Comparison of ENCODE assay signal across 26 cellular contexts in the genomic region with DNA sequence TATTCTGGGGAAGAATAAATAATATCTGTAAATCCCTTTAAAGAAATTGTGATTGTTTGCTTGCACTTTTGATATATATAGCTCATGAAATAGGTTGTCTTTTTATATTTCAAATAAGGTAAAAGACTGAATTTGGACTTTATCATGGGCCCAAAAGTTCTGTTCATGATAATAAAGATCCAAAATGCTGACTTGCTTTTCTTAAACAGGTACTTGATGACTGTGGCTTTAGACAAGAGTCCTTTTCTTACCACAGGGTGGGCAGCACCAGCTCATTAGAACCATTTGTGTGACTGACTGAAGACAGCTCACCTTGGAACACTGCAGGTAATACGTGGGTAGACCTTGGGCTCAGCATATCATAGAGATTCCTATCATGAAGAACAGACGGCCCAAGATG.
DNase-seq lines count a peak whose midpoint lies in the region; ATAC-seq, FAIRE-seq and TF ChIP-seq lines count a peak whose summit lies in the region.
"Had no signal": no experiment of that assay in that cellular context is flagged by ENCODE, and none has a peak within 500 bp of the region (broad histone marks: within the 10 kb centered on the region; RNA-seq: fewer than 3 reads in every experiment).

No MANE protein-coding gene starts in this region.

- no peaks in the 10 kb centered on the region for H3K9me1 ChIP-seq in IMR-90 (ENCODE audit: insufficient read depth, low read length)

- DNase-seq in HepG2 (ENCODE audit: low spot score) (no peak), right lobe of liver (no peak), IMR-90 (no peak), mesendoderm (no peak), H9 (no peak)
- DNase-seq in activated naive CD8-positive, alpha-beta T cell treated with anti-CD3 and anti-CD28 coated beads, Interleukin-2, amount 50 U/mL, for 24 hours = no peak
- DNase-seq: ACHN; BE2C; C1 segment of cervical spinal cord; CD4-positive, alpha-beta memory T cell; CD4-positive, CD25-positive, alpha-beta regulatory T cell; CD8-positive, alpha-beta memory T cell; COR-L47; DMS 273 treated with DMSO at 0.1 percent for 48 hours; DMS153; DMS53; DMS79; DND-41; EL; GDM1 had no signal

- intact Hi-C loops in HepG2 (cut with micrococcal nuclease; ENCODE audit: unreplicated experiment) (loop anchor here (10.0 kb wide), 1 partner anchor 373 kb away; no protein-coding TSS in a partner anchor), right lobe of liver (cut with DNase I) (loop anchor here in 1 of 2 donors (10.0 kb wide), 1 partner anchor 203 kb away; no protein-coding TSS in a partner anchor), IMR-90 (cut with micrococcal nuclease) (loop anchor here (10.0 kb wide), 1 partner anchor 373 kb away; no protein-coding TSS in a partner anchor)

- no peak overlapping the region for H3K9ac ChIP-seq in HepG2 (ENCODE audit: insufficient read depth, low read depth, low read length)
- H3K9ac ChIP-seq in IMR-90 (ENCODE audit: low read depth, low read length) = no peak overlapping the region
- no peak overlapping the region for H3K9ac ChIP-seq in mesendoderm (ENCODE audit: low read length)
- H3K9ac ChIP-seq in H9 (ENCODE audit: extremely low read depth, insufficient read length, low read length) = no peak overlapping the region
- H3K9ac ChIP-seq: BLaER1 had no signal

- H4K8ac ChIP-seq in IMR-90 (ENCODE audit: low read depth in 2 of 2, low read length in 2 of 2) (no peak overlapping the region), mesendoderm (ENCODE audit: low read depth, low read length) (no peak overlapping the region), H9 (replicated peaks; ENCODE audit: insufficient read length, low read depth, low read length) (no peak overlapping the region)

- TF ChIP-seq EP300 in HepG2 (IDR thresholded peaks at IDR 0.05; ENCODE audit: low read depth in 2 of 2, low read length in 2 of 2) (no peak), HepG2 (CRISPR knock-in tag; IDR thresholded peaks at IDR 0.05; ENCODE audit: borderline replicate concordance) (no peak)

- no peak overlapping the region for H2AK9ac ChIP-seq in IMR-90 (replicated peaks; ENCODE audit: low read depth, low read length, poor library complexity)

- TF ChIP-seq RAD21 in HepG2 (CRISPR knock-in tag; IDR thresholded peaks at IDR 0.05) (no peak), IMR-90 (IDR thresholded peaks at IDR 0.05; ENCODE audit: low read length) (no peak)

- H2AK5ac ChIP-seq in IMR-90 (ENCODE audit: low read depth, low read length) = no peak overlapping the region
- no peak overlapping the region for H2AK5ac ChIP-seq in mesendoderm (ENCODE audit: low read length)
- H2AK5ac ChIP-seq in H9 (ENCODE audit: insufficient read length, low read length) = no peak overlapping the region

- WGBS in HepG2 (ENCODE audit: low lambda C conversion rate) = 10% methylated on average over 1 of the region's 2 CpGs
- WGBS in right lobe of liver (ENCODE audit: insufficient coverage, low coverage, low lambda C conversion rate, missing lambda C conversion rate) = 56% methylated on average over 2 of the region's 2 CpGs
- no CpG with 5 or more reads among the region's 2 CpGs for WGBS in IMR-90 (ENCODE audit: extremely low coverage in 2 of 2, insufficient read length in 1 of 2), 2 experiments
- WGBS in mesendoderm (ENCODE audit: extremely low coverage, insufficient coverage, low lambda C conversion rate) = no CpG with 5 or more reads among the region's 2 CpGs
- WGBS in H9 (ENCODE audit: extremely low coverage, insufficient read length, low lambda C conversion rate) = no CpG with 5 or more reads among the region's 2 CpGs

- no peaks in the 10 kb centered on the region for H3K36me3 Mint-ChIP-seq in activated naive CD8-positive, alpha-beta T cell treated with anti-CD3 and anti-CD28 coated beads, Interleukin-2, amount 50 U/mL, for 24 hours (ENCODE audit: low read depth)
- H3K36me3 Mint-ChIP-seq in H9 (ENCODE audit: insufficient read depth in 1 of 3, low read depth in 3 of 3) = peaks cover 0 to 4% (median 0%) of the 10 kb centered on the region in 3 experiments; a peak in 1 of 7 replicates
- H3K36me3 Mint-ChIP-seq: CD14-positive monocyte; CD4-positive, alpha-beta memory T cell; CD4-positive, CD25-positive, alpha-beta regulatory T cell; CD8-positive, alpha-beta memory T cell had no signal

- no peaks in the 10 kb centered on the region for H4K20me1 ChIP-seq in HepG2 (ENCODE audit: insufficient read depth, low read length)
- H4K20me1 ChIP-seq in IMR-90 (ENCODE audit: insufficient read depth, low read length) = no peaks in the 10 kb centered on the region
- H4K20me1 ChIP-seq in H9 (ENCODE audit: control insufficient read depth, insufficient read depth, insufficient read length) = no peaks in the 10 kb centered on the region
- H4K20me1 ChIP-seq: BLaER1 had no signal

- H3K36me3 ChIP-seq in HepG2 (replicated peaks in 1 of 2; ENCODE audit: control insufficient read depth in 1 of 2, insufficient read depth in 2 of 2, low read length in 2 of 2) (no peaks in the 10 kb centered on the region), right lobe of liver (no peaks in the 10 kb centered on the region), IMR-90 (ENCODE audit: control insufficient read depth, insufficient read depth, low read length) (no peaks in the 10 kb centered on the region), mesendoderm (ENCODE audit: control insufficient read depth, insufficient read depth, low read length) (no peaks in the 10 kb centered on the region)
- H3K36me3 ChIP-seq: BE2C, BLaER1 had no signal

- in situ Hi-C loops in HepG2 (cut with HindIII; ENCODE audit: extremely low pct_ligation_motif_present, low pct_unique_long_range_greater_than_20kb) = no loop called here
- in situ Hi-C loops in IMR-90 (cut with MboI; ENCODE audit: low sequenced_read_pairs) = loop anchor here (10.0 kb wide), 1 partner anchor 193 kb away; no protein-coding TSS in a partner anchor

- no peak overlapping the region for H3K4me3 Mint-ChIP-seq in activated naive CD8-positive, alpha-beta T cell treated with anti-CD3 and anti-CD28 coated beads, Interleukin-2, amount 50 U/mL, for 24 hours
- no peak overlapping the region for H3K4me3 Mint-ChIP-seq in H9
- H3K4me3 Mint-ChIP-seq: CD14-positive monocyte; CD4-positive, alpha-beta memory T cell; CD4-positive, CD25-positive, alpha-beta regulatory T cell; CD8-positive, alpha-beta memory T cell had no signal

- CTCF ChIA-PET in HepG2 (lab: Yijun Ruan, JAX; ENCODE audit: low intra/inter-chr PET ratio, low total read pairs) (no interaction called here), IMR-90 (lab: Yijun Ruan, JAX) (no interaction called here)

- H3T11ph ChIP-seq in H9 (ENCODE audit: low read length) = no peak overlapping the region

- H3K79me1 ChIP-seq in IMR-90 (ENCODE audit: low read depth in 1 of 2, low read length in 2 of 2) (no peaks in the 10 kb centered on the region), mesendoderm (ENCODE audit: low read length) (no peaks in the 10 kb centered on the region), H9 (ENCODE audit: insufficient read depth, low read depth, low read length, poor library complexity, severe bottlenecking) (no peaks in the 10 kb centered on the region)

- H2BK5ac ChIP-seq in IMR-90 (ENCODE audit: low read depth, low read length, poor library complexity, severe bottlenecking) = no peak overlapping the region
- no peak overlapping the region for H2BK5ac ChIP-seq in mesendoderm (ENCODE audit: low read length)
- no peak overlapping the region for H2BK5ac ChIP-seq in H9 (ENCODE audit: insufficient read length, low read length)

- no peak overlapping the region for H2BK15ac ChIP-seq in IMR-90 (ENCODE audit: low read depth, low read length)
- H2BK15ac ChIP-seq in mesendoderm (replicated peaks; ENCODE audit: low read depth) = no peak overlapping the region
- H2BK15ac ChIP-seq in H9 (ENCODE audit: low read depth, low read length) = no peak overlapping the region

- H3K27me3 ChIP-seq in HepG2 (ENCODE audit: control insufficient read depth in 1 of 2, insufficient read depth in 2 of 2, low read length in 2 of 2) (no peaks in the 10 kb centered on the region; a peak in 1 of 5 replicates), right lobe of liver (no peaks in the 10 kb centered on the region), IMR-90 (ENCODE audit: control insufficient read depth, insufficient read depth, low read length) (no peaks in the 10 kb centered on the region), mesendoderm (ENCODE audit: insufficient read depth, low read length, poor library complexity) (no peaks in the 10 kb centered on the region), H9 (ENCODE audit: insufficient read depth, low read length) (no peaks in the 10 kb centered on the region)
- H3K27me3 ChIP-seq: BE2C, BLaER1 had no signal

- no peak overlapping the region for H3K27ac Mint-ChIP-seq in activated naive CD8-positive, alpha-beta T cell treated with anti-CD3 and anti-CD28 coated beads, Interleukin-2, amount 50 U/mL, for 24 hours
- H3K27ac Mint-ChIP-seq in H9 = no peak overlapping the region
- H3K27ac Mint-ChIP-seq: CD14-positive monocyte; CD4-positive, alpha-beta memory T cell; CD4-positive, CD25-positive, alpha-beta regulatory T cell; CD8-positive, alpha-beta memory T cell had no signal

- no peak overlapping the region for H4K5ac ChIP-seq in IMR-90 (ENCODE audit: low read depth, low read length)
- H4K5ac ChIP-seq in mesendoderm (ENCODE audit: low read length) = no peak overlapping the region
- H4K5ac ChIP-seq in H9 (ENCODE audit: insufficient read length, low read depth, low read length) = no peak overlapping the region

- H3K56ac ChIP-seq in IMR-90 (ENCODE audit: extremely low read depth, insufficient read depth, low read length) = no peak overlapping the region
- H3K56ac ChIP-seq in mesendoderm (ENCODE audit: low read length) = no peak overlapping the region
- no peak overlapping the region for H3K56ac ChIP-seq in H9 (ENCODE audit: insufficient read length, low read depth, low read length)

- H3K4me1 ChIP-seq in HepG2 (ENCODE audit: insufficient read depth, low read length) (no peaks in the 10 kb centered on the region), right lobe of liver (no peaks in the 10 kb centered on the region), IMR-90 (ENCODE audit: control insufficient read depth, insufficient read depth, low read length) (no peaks in the 10 kb centered on the region), mesendoderm (ENCODE audit: control insufficient read depth, low read depth, low read length) (no peaks in the 10 kb centered on the region), H9 (ENCODE audit: insufficient read depth, low read length) (no peaks in the 10 kb centered on the region)
- H3K4me1 ChIP-seq: BE2C, BLaER1 had no signal

- ATAC-seq in HepG2 (no peak), right lobe of liver (no peak), IMR-90 (ENCODE audit: low read depth) (no peak)
- ATAC-seq in activated naive CD8-positive, alpha-beta T cell treated with anti-CD3 and anti-CD28 coated beads, Interleukin-2, amount 50 U/mL, for 24 hours = no peak
- ATAC-seq: GM12878 had no signal

- dilution Hi-C loops in IMR-90 (cut with HindIII; ENCODE audit: low sequenced_read_pairs, unreplicated experiment) = no loop called here

- POLR2A ChIA-PET in HepG2 (lab: Yijun Ruan, JAX) = no interaction called here
- POLR2A ChIA-PET in IMR-90 (lab: Charles Lee; ENCODE audit: unreplicated experiment) = no interaction called here

- H3K4ac ChIP-seq in IMR-90 (ENCODE audit: low read depth, low read length) (no peak overlapping the region), mesendoderm (ENCODE audit: low read depth, low read length) (peak overlapping the region; percentile 31), H9 (ENCODE audit: low read depth, low read length) (no peak overlapping the region)

- H3K79me2 ChIP-seq in HepG2 (ENCODE audit: insufficient read depth, low read length) (no peaks in the 10 kb centered on the region), mesendoderm (ENCODE audit: control insufficient read depth, insufficient read depth, low read length) (no peaks in the 10 kb centered on the region), H9 (ENCODE audit: insufficient read depth, low read length) (no peaks in the 10 kb centered on the region)

- H3K9me3 Mint-ChIP-seq in activated naive CD8-positive, alpha-beta T cell treated with anti-CD3 and anti-CD28 coated beads, Interleukin-2, amount 50 U/mL, for 24 hours = no peaks in the 10 kb centered on the region
- no peaks in the 10 kb centered on the region; a peak in 1 of 5 replicates for H3K9me3 Mint-ChIP-seq in H9
- H3K9me3 Mint-ChIP-seq: CD8-positive, alpha-beta memory T cell had no signal

- H2BK120ac ChIP-seq in IMR-90 (ENCODE audit: low read depth, low read length) (no peak overlapping the region), mesendoderm (ENCODE audit: low read depth, low read length) (no peak overlapping the region), H9 (ENCODE audit: low read depth, low read length, poor library complexity, severe bottlenecking) (no peak overlapping the region)

- H2AFZ ChIP-seq in HepG2 (ENCODE audit: low read length) (no peak overlapping the region), IMR-90 (replicated peaks; ENCODE audit: low read length, poor library complexity) (no peak overlapping the region), H9 (ENCODE audit: low read length) (no peak overlapping the region)

- H3K18ac ChIP-seq in IMR-90 (ENCODE audit: low read depth, low read length) (no peak overlapping the region), mesendoderm (ENCODE audit: low read length) (no peak overlapping the region), H9 (ENCODE audit: insufficient read length, low read depth, low read length) (no peak overlapping the region)

- BruUV-seq in HepG2 (replicated peaks; lab: Mats Ljungman, UMichigan) = no TSS peak
- no TSS peak for BruUV-seq in IMR-90 (replicated peaks; lab: Mats Ljungman, UMichigan)

- no peak overlapping the region for H3K4me3 ChIP-seq in HepG2 (replicated peaks in 1 of 3; ENCODE audit: insufficient read depth in 1 of 3, low read depth in 2 of 3, low read length in 3 of 3)
- no peak overlapping the region for H3K4me3 ChIP-seq in right lobe of liver
- H3K4me3 ChIP-seq in IMR-90 (ENCODE audit: insufficient read depth, low read depth, low read length) = no peak overlapping the region
- H3K4me3 ChIP-seq in mesendoderm (ENCODE audit: low read length) = no peak overlapping the region
- H3K4me3 ChIP-seq: BLaER1, GM12878 had no signal

- no peak overlapping the region for H2BK20ac ChIP-seq in IMR-90 (ENCODE audit: low read depth, low read length)
- no peak overlapping the region for H2BK20ac ChIP-seq in H9 (ENCODE audit: low read depth, low read length, poor library complexity, severe bottlenecking)

- H3K4me1 Mint-ChIP-seq in activated naive CD8-positive, alpha-beta T cell treated with anti-CD3 and anti-CD28 coated beads, Interleukin-2, amount 50 U/mL, for 24 hours = no peaks in the 10 kb centered on the region
- H3K4me1 Mint-ChIP-seq in H9 = peaks cover 0 to 5% of the 10 kb centered on the region in 2 experiments; a peak in 2 of 4 replicates
- H3K4me1 Mint-ChIP-seq: CD14-positive monocyte; CD4-positive, alpha-beta memory T cell; CD4-positive, CD25-positive, alpha-beta regulatory T cell; CD8-positive, alpha-beta memory T cell had no signal

- H3K9me3 ChIP-seq in HepG2 (ENCODE audit: low read length) = no peaks in the 10 kb centered on the region
- no peaks in the 10 kb centered on the region for H3K9me3 ChIP-seq in right lobe of liver
- no peaks in the 10 kb centered on the region for H3K9me3 ChIP-seq in IMR-90 (ENCODE audit: control insufficient read depth, insufficient read depth, low read length)
- H3K9me3 ChIP-seq in H9 (ENCODE audit: control insufficient read depth, low read depth, low read length) = no peaks in the 10 kb centered on the region
- H3K9me3 ChIP-seq: BE2C, BLaER1 had no signal

- H3K27me3 Mint-ChIP-seq in activated naive CD8-positive, alpha-beta T cell treated with anti-CD3 and anti-CD28 coated beads, Interleukin-2, amount 50 U/mL, for 24 hours = no peaks in the 10 kb centered on the region
- H3K27me3 Mint-ChIP-seq in H9 (ENCODE audit: low read depth) = no peaks in the 10 kb centered on the region
- H3K27me3 Mint-ChIP-seq: CD4-positive, alpha-beta memory T cell; CD8-positive, alpha-beta memory T cell had no signal

- H2BK12ac ChIP-seq in H9 (ENCODE audit: insufficient read length, low read depth, low read length) = no peak overlapping the region

- TF ChIP-seq POLR2A in HepG2 (IDR thresholded peaks at IDR 0.05; ENCODE audit: insufficient read depth in 1 of 2, low read depth in 2 of 2, low read length in 2 of 2) (no peak), right lobe of liver (IDR thresholded peaks at IDR 0.05) (no peak), IMR-90 (IDR thresholded peaks at IDR 0.05; ENCODE audit: low read depth, low read length) (no peak)

- H3K14ac ChIP-seq in IMR-90 (replicated peaks; ENCODE audit: low read depth, low read length) (no peak overlapping the region), H9 (ENCODE audit: insufficient read depth, low read length) (no peak overlapping the region)

- FAIRE-seq in HepG2 (lab: Jason Lieb, UNC) = no peak
- FAIRE-seq: GM12878, GM12892, GM18507 had no signal

- H4K91ac ChIP-seq in IMR-90 (ENCODE audit: insufficient read depth, low read depth, low read length) (no peak overlapping the region), H9 (ENCODE audit: insufficient read length, low read depth, low read length) (no peak overlapping the region)

- no peak overlapping the region for H3K27ac ChIP-seq in HepG2 (ENCODE audit: extremely low read length, insufficient read depth, low read length)
- no peak overlapping the region for H3K27ac ChIP-seq in right lobe of liver
- H3K27ac ChIP-seq in IMR-90 (ENCODE audit: insufficient read depth, low read length) = no peak overlapping the region
- H3K27ac ChIP-seq in mesendoderm (ENCODE audit: low read depth, low read length) = no peak overlapping the region
- no peak overlapping the region for H3K27ac ChIP-seq in H9 (ENCODE audit: insufficient read length, low read depth, low read length)
- H3K27ac ChIP-seq: 22Rv1, BLaER1 had no signal

- no peaks in the 10 kb centered on the region for H3K23me2 ChIP-seq in H9 (ENCODE audit: insufficient read length, low read depth, low read length, poor library complexity, severe bottlenecking)

- no peak overlapping the region for H3K4me2 ChIP-seq in HepG2 (ENCODE audit: low read depth, low read length)
- H3K4me2 ChIP-seq in IMR-90 (ENCODE audit: low read depth, low read length) = no peak overlapping the region
- H3K4me2 ChIP-seq in mesendoderm (ENCODE audit: low read length) = no peak overlapping the region
- no peak overlapping the region for H3K4me2 ChIP-seq in H9 (ENCODE audit: insufficient read depth, insufficient read length, low read length)
- H3K4me2 ChIP-seq: BLaER1 had no signal

- H3K23ac ChIP-seq in IMR-90 (ENCODE audit: low read depth, low read length) = no peak overlapping the region
- H3K23ac ChIP-seq in mesendoderm (ENCODE audit: low read length) = no peak overlapping the region
- H3K23ac ChIP-seq in H9 (ENCODE audit: insufficient read length, low read depth, low read length) = no peak overlapping the region

- no peak for TF ChIP-seq CTCF in HepG2 (CRISPR knock-in tag; IDR thresholded peaks at IDR 0.05)
- TF ChIP-seq CTCF in right lobe of liver (IDR thresholded peaks at IDR 0.05) = no peak
- TF ChIP-seq CTCF in IMR-90 (conservative IDR thresholded peaks at IDR 0.05; ENCODE audit: low read depth, low read length) = no peak
- TF ChIP-seq CTCF in H9 (conservative IDR thresholded peaks at IDR 0.05) = no peak
